8 cellular contexts compared by ENCODE assay signal in genomic region chr4:42673084-42673429, GRCh38. TPM values are rescaled to one million over a fixed set of nuclear protein-coding genes. Genes with fewer than 3 reads are reported as not detected.
DNase-seq lines count a peak whose midpoint lies in the region; ATAC-seq and TF ChIP-seq lines count a peak whose summit lies in the region.

No MANE protein-coding gene starts in this region.

- in situ Hi-C loops in G401 (cut with HindIII; ENCODE audit: low sequenced_read_pairs) = no loop called here
- in situ Hi-C loops in T47D (cut with HindIII; ENCODE audit: low pct_unique_long_range_greater_than_20kb, low sequenced_read_pairs) = no loop called here

- H3K36me3 ChIP-seq in MG63 (no peaks in the 10 kb centered on the region), mucosa of descending colon (ENCODE audit: low read depth) (no peaks in the 10 kb centered on the region)

- intact Hi-C loops in mucosa of descending colon (cut with DNase I, micrococcal nuclease) = no loop called here

- DNase-seq in G401 (ENCODE audit: low spot score) = peak; percentile 24
- peak; percentile 37 for DNase-seq in MG63
- peak; percentile 9 to 32 for DNase-seq in T47D (ENCODE audit: low read depth in 1 of 2, low spot score in 1 of 2)
- no peak for DNase-seq in mucosa of descending colon
- no peak for DNase-seq in NCI-H1048 (lab: John Stamatoyannopoulos, UW)
- DNase-seq in DMS153 treated with DMSO at 0.1 percent for 48 hours (lab: John Stamatoyannopoulos, UW; ENCODE audit: unreplicated experiment) = no peak
- DNase-seq in NK-92 (lab: John Stamatoyannopoulos, UW; ENCODE audit: unreplicated experiment) = no peak
- no peak for DNase-seq in caudate nucleus (lab: John Stamatoyannopoulos, UW)

- H3K9me3 ChIP-seq in MG63 (no peaks in the 10 kb centered on the region), mucosa of descending colon (no peaks in the 10 kb centered on the region)

- H3K4me1 ChIP-seq in mucosa of descending colon (ENCODE audit: low read depth) = no peaks in the 10 kb centered on the region

- TF ChIP-seq CTCF in mucosa of descending colon (IDR thresholded peaks at IDR 0.05) = no peak

- peaks cover 39% of the 10 kb centered on the region for H3K27me3 ChIP-seq in MG63

- no peak overlapping the region for H3K4me3 ChIP-seq in MG63
- no peak overlapping the region for H3K4me3 ChIP-seq in mucosa of descending colon

- no peak overlapping the region for H3K27ac ChIP-seq in caudate nucleus (ENCODE audit: low read depth, low read length)

- peak; percentile 61 for ATAC-seq in mucosa of descending colon

RNA-seq across cellular contexts. Expression of gene ATP8A1, which starts 16.2 kb away (rescaled TPM):
- 2.1 and 9.2 TPM in 2 replicates for total RNA-seq in G401 (2014; rRNA removed; shearing (Covaris generic))
- total RNA-seq in MG63 (2014; rRNA removed; shearing (Covaris generic); ENCODE audit: low replicate concordance) = 0.10 TPM in 1 of 2 replicates, not detected in the other
- 10 to 100 TPM; 40.3 to 92.0 (median 41.1) TPM for total RNA-seq in mucosa of descending colon

Comparison
In these comparisons a context has a peak if more than half of its experiments do, and no peak if none do; other contexts are left out.
1. DNase-seq: peak in G401 (single experiment), MG63 (single experiment) and T47D (2 of 2); none in mucosa of descending colon (0 of 3), NCI-H1048 (single experiment), DMS153 treated with DMSO at 0.1 percent for 48 hours (single experiment), NK-92 (single experiment) and caudate nucleus (0 of 61).